Comparison of ENCODE assay signal across 9 cellular contexts in the genomic region with DNA sequence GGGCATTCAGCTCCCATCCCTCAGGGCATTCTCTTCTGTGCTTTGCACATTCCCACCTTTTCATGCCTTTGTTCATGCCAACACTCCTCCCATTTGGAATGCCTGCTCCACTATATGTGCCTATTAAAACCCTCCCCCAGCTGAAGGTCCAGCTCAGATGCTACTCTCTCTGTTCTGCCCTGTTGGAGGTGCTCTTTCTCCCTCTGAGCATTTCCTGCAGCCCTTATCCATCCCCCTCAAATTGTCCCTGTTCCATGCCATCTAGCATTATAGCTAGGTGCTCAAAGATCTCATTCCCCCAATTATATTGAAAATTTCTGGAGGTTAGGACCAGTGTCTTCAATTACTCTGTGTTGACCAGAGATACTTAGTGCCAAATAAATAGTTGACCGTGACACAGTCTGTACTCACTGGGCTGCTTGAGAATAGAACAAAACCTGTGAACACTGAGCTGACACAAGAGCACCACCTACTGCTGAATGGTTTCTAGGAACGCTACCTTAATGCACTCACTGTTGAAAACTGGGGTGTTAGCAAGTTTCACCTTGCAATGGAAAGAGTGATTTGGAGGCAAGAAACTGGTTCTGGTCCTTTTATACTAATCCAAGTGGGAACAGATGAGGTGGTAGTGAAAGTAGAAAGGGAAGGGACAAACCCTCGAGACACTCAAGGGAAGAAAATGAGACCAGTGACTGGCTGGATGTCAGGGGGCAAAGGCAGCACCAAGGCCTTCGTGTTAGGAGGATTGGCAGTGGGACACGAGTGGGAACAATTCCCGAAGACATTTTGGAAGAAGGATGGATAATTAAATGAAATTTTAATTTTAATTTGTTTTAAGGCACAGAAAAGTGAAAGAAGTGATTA.
DNase-seq lines count a peak whose midpoint lies in the region; ATAC-seq and TF ChIP-seq lines count a peak whose summit lies in the region.
"Had no signal": no experiment of that assay in that cellular context is flagged by ENCODE, and none has a peak within 500 bp of the region (broad histone marks: within the 10 kb centered on the region; RNA-seq: fewer than 3 reads in every experiment).

No MANE protein-coding gene starts in this region.

- intact Hi-C loops in activated naive CD4-positive, alpha-beta T cell treated with anti-CD3 and anti-CD28 coated beads for 36 hours (cut with micrococcal nuclease) = no loop called here
- intact Hi-C loops in CD4-positive, alpha-beta memory T cell (cut with micrococcal nuclease) = no loop called here
- intact Hi-C loops in activated CD4-positive, alpha-beta T cell treated with anti-CD3 and anti-CD28 coated beads, Interleukin-2, amount 10 ng/mL, durations not matched to agents 24 days and 14 days (cut with micrococcal nuclease) = no loop called here

- peak; percentile 14 for DNase-seq in activated naive CD4-positive, alpha-beta T cell treated with anti-CD3 and anti-CD28 coated beads for 36 hours
- DNase-seq in activated naive CD4-positive, alpha-beta T cell treated with anti-CD3 and anti-CD28 coated beads, Interleukin-2, amount 50 U/mL, for 16 hours = no peak
- peak; percentile 14 for DNase-seq in NCI-H774 (lab: John Stamatoyannopoulos, UW)
- no peak for DNase-seq in epithelial cell of proximal tubule (ENCODE audit: low read depth)
- no peak for DNase-seq in omental fat pad (ENCODE audit: low spot score)
- no peak for DNase-seq in 8988T
- DNase-seq in CD4-positive, alpha-beta memory T cell = no peak
- DNase-seq in activated CD4-positive, alpha-beta T cell treated with anti-CD3 and anti-CD28 coated beads, Interleukin-2, amount 10 ng/mL, durations not matched to agents 24 days and 14 days = no peak
- DNase-seq: activated naive CD8-positive, alpha-beta T cell treated with anti-CD3 and anti-CD28 coated beads, Interleukin-2, amount 10 ng/mL, durations not matched to agents 7 days and 5 days had no signal

- ATAC-seq in omental fat pad (ENCODE audit: low FRiP score) = peak; percentile 51

- H3K4me3 ChIP-seq in epithelial cell of proximal tubule (ENCODE audit: low read depth, low read length) = no peak overlapping the region
- no peak overlapping the region for H3K4me3 ChIP-seq in CD4-positive, alpha-beta memory T cell (ENCODE audit: low read length in 2 of 2)

- peaks cover 6% of the 10 kb centered on the region for H3K27me3 Mint-ChIP-seq in activated naive CD4-positive, alpha-beta T cell treated with anti-CD3 and anti-CD28 coated beads for 36 hours (ENCODE audit: low read depth)
- H3K27me3 Mint-ChIP-seq in CD4-positive, alpha-beta memory T cell = peaks cover 1 to 3% of the 10 kb centered on the region in 2 donors
- peaks cover 2% of the 10 kb centered on the region for H3K27me3 Mint-ChIP-seq in activated CD4-positive, alpha-beta T cell treated with anti-CD3 and anti-CD28 coated beads, Interleukin-2, amount 10 ng/mL, durations not matched to agents 24 days and 14 days

- no peaks in the 10 kb centered on the region for H3K27me3 ChIP-seq in CD4-positive, alpha-beta memory T cell (ENCODE audit: insufficient read depth, low read length)

- H3K9me3 Mint-ChIP-seq in activated naive CD4-positive, alpha-beta T cell treated with anti-CD3 and anti-CD28 coated beads for 36 hours = no peaks in the 10 kb centered on the region
- H3K9me3 Mint-ChIP-seq in CD4-positive, alpha-beta memory T cell = peaks cover 0 to 6% (median 0%) of the 10 kb centered on the region in 8 donors
- H3K9me3 Mint-ChIP-seq in activated CD4-positive, alpha-beta T cell treated with anti-CD3 and anti-CD28 coated beads, Interleukin-2, amount 10 ng/mL, durations not matched to agents 24 days and 14 days = no peaks in the 10 kb centered on the region
- H3K9me3 Mint-ChIP-seq: activated naive CD8-positive, alpha-beta T cell treated with anti-CD3 and anti-CD28 coated beads, Interleukin-2, amount 10 ng/mL, durations not matched to agents 7 days and 5 days had no signal

- H3K27ac Mint-ChIP-seq in activated naive CD4-positive, alpha-beta T cell treated with anti-CD3 and anti-CD28 coated beads for 36 hours = no peak overlapping the region
- H3K27ac Mint-ChIP-seq in CD4-positive, alpha-beta memory T cell = no peak overlapping the region
- no peak overlapping the region for H3K27ac Mint-ChIP-seq in activated CD4-positive, alpha-beta T cell treated with anti-CD3 and anti-CD28 coated beads, Interleukin-2, amount 10 ng/mL, durations not matched to agents 24 days and 14 days
- H3K27ac Mint-ChIP-seq: activated naive CD8-positive, alpha-beta T cell treated with anti-CD3 and anti-CD28 coated beads, Interleukin-2, amount 10 ng/mL, durations not matched to agents 7 days and 5 days had no signal

- H3K27ac ChIP-seq in CD4-positive, alpha-beta memory T cell (ENCODE audit: low read depth, low read length) = no peak overlapping the region

- POLR2A ChIA-PET in CD4-positive, alpha-beta memory T cell (lab: Charles Lee; ENCODE audit: partially characterized antibody) = no interaction called here

- no peaks in the 10 kb centered on the region for H3K4me1 ChIP-seq in CD4-positive, alpha-beta memory T cell (ENCODE audit: insufficient read depth, low read length)

- no peaks in the 10 kb centered on the region for H3K9me3 ChIP-seq in CD4-positive, alpha-beta memory T cell (ENCODE audit: control insufficient read depth in 1 of 2, low read length in 2 of 2)

- H3K4me1 Mint-ChIP-seq in activated naive CD4-positive, alpha-beta T cell treated with anti-CD3 and anti-CD28 coated beads for 36 hours (ENCODE audit: low read depth) = no peaks in the 10 kb centered on the region
- H3K4me1 Mint-ChIP-seq in CD4-positive, alpha-beta memory T cell = peaks cover 0 to 1% (median 0%) of the 10 kb centered on the region in 4 donors
- H3K4me1 Mint-ChIP-seq in activated CD4-positive, alpha-beta T cell treated with anti-CD3 and anti-CD28 coated beads, Interleukin-2, amount 10 ng/mL, durations not matched to agents 24 days and 14 days = no peaks in the 10 kb centered on the region
- H3K4me1 Mint-ChIP-seq: activated naive CD8-positive, alpha-beta T cell treated with anti-CD3 and anti-CD28 coated beads, Interleukin-2, amount 10 ng/mL, durations not matched to agents 7 days and 5 days had no signal

- TF ChIP-seq CTCF in epithelial cell of proximal tubule (conservative IDR thresholded peaks at IDR 0.05; ENCODE audit: low read depth, low read length) = peak; percentile 86
- no peak for TF ChIP-seq CTCF in omental fat pad (IDR thresholded peaks at IDR 0.05)

- no peak overlapping the region for H3K4me3 Mint-ChIP-seq in activated naive CD4-positive, alpha-beta T cell treated with anti-CD3 and anti-CD28 coated beads for 36 hours
- no peak overlapping the region for H3K4me3 Mint-ChIP-seq in CD4-positive, alpha-beta memory T cell
- no peak overlapping the region for H3K4me3 Mint-ChIP-seq in activated CD4-positive, alpha-beta T cell treated with anti-CD3 and anti-CD28 coated beads, Interleukin-2, amount 10 ng/mL, durations not matched to agents 24 days and 14 days
- H3K4me3 Mint-ChIP-seq: activated naive CD8-positive, alpha-beta T cell treated with anti-CD3 and anti-CD28 coated beads, Interleukin-2, amount 10 ng/mL, durations not matched to agents 7 days and 5 days had no signal

- CTCF ChIA-PET in activated naive CD4-positive, alpha-beta T cell treated with anti-CD3 and anti-CD28 coated beads for 36 hours (lab: Charles Lee) = interaction anchor here (0.7 to 0.8 kb wide), 2 partner anchors 108 to 558 kb away, joined by 3 read pairs; no protein-coding TSS in a partner anchor
- CTCF ChIA-PET in CD4-positive, alpha-beta memory T cell (lab: Charles Lee; ENCODE audit: partially characterized antibody) = no interaction called here

- no peaks in the 10 kb centered on the region for H3K36me3 Mint-ChIP-seq in activated naive CD4-positive, alpha-beta T cell treated with anti-CD3 and anti-CD28 coated beads for 36 hours (ENCODE audit: low read depth)
- no peaks in the 10 kb centered on the region for H3K36me3 Mint-ChIP-seq in CD4-positive, alpha-beta memory T cell
- no peaks in the 10 kb centered on the region for H3K36me3 Mint-ChIP-seq in activated CD4-positive, alpha-beta T cell treated with anti-CD3 and anti-CD28 coated beads, Interleukin-2, amount 10 ng/mL, durations not matched to agents 24 days and 14 days (ENCODE audit: low read depth)
- H3K36me3 Mint-ChIP-seq: activated naive CD8-positive, alpha-beta T cell treated with anti-CD3 and anti-CD28 coated beads, Interleukin-2, amount 10 ng/mL, durations not matched to agents 7 days and 5 days had no signal

- H3K36me3 ChIP-seq in CD4-positive, alpha-beta memory T cell (ENCODE audit: insufficient read depth, low read length) = no peaks in the 10 kb centered on the region

Comparison
In these comparisons a context has a peak if more than half of its experiments do, and no peak if none do; other contexts are left out.
1. DNase-seq: peak in activated naive CD4-positive, alpha-beta T cell treated with anti-CD3 and anti-CD28 coated beads for 36 hours (single experiment) and NCI-H774 (single experiment); none in activated naive CD4-positive, alpha-beta T cell treated with anti-CD3 and anti-CD28 coated beads, Interleukin-2, amount 50 U/mL, for 16 hours (single experiment), epithelial cell of proximal tubule (single experiment), omental fat pad (single experiment), 8988T (single experiment), CD4-positive, alpha-beta memory T cell (0 of 5) and activated CD4-positive, alpha-beta T cell treated with anti-CD3 and anti-CD28 coated beads, Interleukin-2, amount 10 ng/mL, durations not matched to agents 24 days and 14 days (single experiment).